27 cellular contexts compared by ENCODE assay signal in genomic region chr1:25623007-25623406, GRCh38. TPM values are rescaled to one million over a fixed set of nuclear protein-coding genes. Genes with fewer than 3 reads are reported as not detected.
DNase-seq lines count a peak whose midpoint lies in the region; ATAC-seq and TF ChIP-seq lines count a peak whose summit lies in the region.
"Had no signal": no experiment of that assay in that cellular context is flagged by ENCODE, and none has a peak within 500 bp of the region (broad histone marks: within the 10 kb centered on the region; RNA-seq: fewer than 3 reads in every experiment).

No MANE protein-coding gene starts in this region.

- no peaks in the 10 kb centered on the region for H3K9me3 ChIP-seq in CD4-positive, CD25-positive, alpha-beta regulatory T cell (ENCODE audit: control insufficient read depth in 2 of 2, low read length in 2 of 2)
- H3K9me3 ChIP-seq in HEK293 (ENCODE audit: control insufficient read depth, insufficient read depth, low read depth, low read length) (no peaks in the 10 kb centered on the region), neural progenitor cell (ENCODE audit: low read depth) (no peaks in the 10 kb centered on the region)
- H3K9me3 ChIP-seq: A549, prostate gland, right lobe of liver, tibial nerve had no signal

- no peak overlapping the region for H3K4me2 ChIP-seq in neural progenitor cell
- H3K4me2 ChIP-seq: A549 had no signal

- H3K4me1 ChIP-seq in CD4-positive, CD25-positive, alpha-beta regulatory T cell (ENCODE audit: control insufficient read depth, insufficient read depth, low read length, poor library complexity, severe bottlenecking) = peaks cover 56% of the 10 kb centered on the region
- H3K4me1 ChIP-seq in HEK293 (ENCODE audit: control insufficient read depth, insufficient read depth, low read length) (no peaks in the 10 kb centered on the region), neural progenitor cell (peaks cover 17% of the 10 kb centered on the region)
- H3K4me1 ChIP-seq: A549 had no signal

- H3K27me3 Mint-ChIP-seq in activated CD4-positive, alpha-beta T cell treated with anti-CD3 and anti-CD28 coated beads, Interleukin-2, amount 10 ng/mL, durations not matched to agents 7 days and 5 days = peaks cover 14% of the 10 kb centered on the region
- H3K27me3 Mint-ChIP-seq in CD4-positive, CD25-positive, alpha-beta regulatory T cell = peaks cover 33% of the 10 kb centered on the region
- H3K27me3 Mint-ChIP-seq in brain = peaks cover 2% of the 10 kb centered on the region
- H3K27me3 Mint-ChIP-seq in neural progenitor cell (ENCODE audit: insufficient read depth, low read depth) = peaks cover 14% of the 10 kb centered on the region

- POLR2A ChIA-PET in activated CD4-positive, alpha-beta T cell treated with anti-CD3 and anti-CD28 coated beads, Interleukin-2, amount 10 ng/mL, durations not matched to agents 7 days and 5 days (lab: Charles Lee) = no interaction called here
- POLR2A ChIA-PET in HEK293 (lab: Yijun Ruan, JAX) = no interaction called here

- no peaks in the 10 kb centered on the region for H3K79me2 ChIP-seq in neural progenitor cell (ENCODE audit: low read depth)

- peaks cover 20% of the 10 kb centered on the region for H3F3A ChIP-seq in neural progenitor cell (ENCODE audit: low read depth)

- H2AFZ ChIP-seq in neural progenitor cell (replicated peaks) = no peak overlapping the region

- H3K36me3 Mint-ChIP-seq in activated CD4-positive, alpha-beta T cell treated with anti-CD3 and anti-CD28 coated beads, Interleukin-2, amount 10 ng/mL, durations not matched to agents 7 days and 5 days (ENCODE audit: low read depth) = peaks cover 68% of the 10 kb centered on the region
- H3K36me3 Mint-ChIP-seq in CD4-positive, CD25-positive, alpha-beta regulatory T cell = peaks cover 4% of the 10 kb centered on the region
- H3K36me3 Mint-ChIP-seq in brain (peaks cover 7% of the 10 kb centered on the region), neural progenitor cell (no peaks in the 10 kb centered on the region)

- H3K4me3 Mint-ChIP-seq in activated CD4-positive, alpha-beta T cell treated with anti-CD3 and anti-CD28 coated beads, Interleukin-2, amount 10 ng/mL, durations not matched to agents 7 days and 5 days = peak overlapping the region; percentile 98
- H3K4me3 Mint-ChIP-seq in CD4-positive, CD25-positive, alpha-beta regulatory T cell = peak overlapping the region in 3 of 4 donors; percentile 19 to 97 (median 47)
- peak overlapping the region in 3 of 5 experiments; percentile 38 to 53 (median 38) for H3K4me3 Mint-ChIP-seq in brain
- no peak overlapping the region for H3K4me3 Mint-ChIP-seq in neural progenitor cell
- H3K4me3 Mint-ChIP-seq: activated T-helper 1 cell treated with anti-CD3 and anti-CD28 coated beads, Interleukin-12 subunit alpha, Interleukin-12 subunit beta, Interleukin-2, Interleukin-4 antibody, amounts not matched to agents 30 ng/mL and 10 ng/mL and 1 ng/mL, durations not matched to agents 14 hours and 24 hours and 36 hours; mesothelial cell of epicardium had no signal

- peaks cover 5% of the 10 kb centered on the region for H3K9me3 Mint-ChIP-seq in activated CD4-positive, alpha-beta T cell treated with anti-CD3 and anti-CD28 coated beads, Interleukin-2, amount 10 ng/mL, durations not matched to agents 7 days and 5 days
- H3K9me3 Mint-ChIP-seq in CD4-positive, CD25-positive, alpha-beta regulatory T cell = peaks cover 0 to 5% (median 0%) of the 10 kb centered on the region in 7 donors
- H3K9me3 Mint-ChIP-seq in brain = peaks cover 0 to 6% (median 3%) of the 10 kb centered on the region in 5 experiments
- peaks cover 3% of the 10 kb centered on the region for H3K9me3 Mint-ChIP-seq in neural progenitor cell

- no peak overlapping the region for H3K4me3 ChIP-seq in CD4-positive, CD25-positive, alpha-beta regulatory T cell (ENCODE audit: low read depth, low read length)
- H3K4me3 ChIP-seq in HEK293 (ENCODE audit: low read depth, low read length) (no peak overlapping the region), neural progenitor cell (no peak overlapping the region)
- H3K4me3 ChIP-seq: A549, heart right ventricle, prostate gland, right lobe of liver, tibial nerve had no signal

- peaks cover 8% of the 10 kb centered on the region for H4K20me1 ChIP-seq in neural progenitor cell (ENCODE audit: low read depth)

- CTCF ChIA-PET in activated CD4-positive, alpha-beta T cell treated with anti-CD3 and anti-CD28 coated beads, Interleukin-2, amount 10 ng/mL, durations not matched to agents 7 days and 5 days (lab: Charles Lee) = interaction anchor here (0.6 to 1.5 kb wide), 9 partner anchors 16 to 1169 kb away, joined by 3 to 5 read pairs (median 3); no protein-coding TSS in a partner anchor
- CTCF ChIA-PET in HEK293 (lab: Yijun Ruan, JAX) = interaction anchor here (1.3 kb wide), 1 partner anchor 70 kb away, joined by 4 read pairs; no protein-coding TSS in a partner anchor

- peaks cover 9% of the 10 kb centered on the region for H3K27me3 ChIP-seq in CD4-positive, CD25-positive, alpha-beta regulatory T cell (ENCODE audit: control insufficient read depth, insufficient read depth, low read length)
- H3K27me3 ChIP-seq in neural progenitor cell = peaks cover 10% of the 10 kb centered on the region
- H3K27me3 ChIP-seq: heart right ventricle, right lobe of liver, tibial nerve had no signal

- no peak for TF ChIP-seq CTCF in HEK293 (tag by site-specific recombination; IDR thresholded peaks at IDR 0.05)
- TF ChIP-seq CTCF in brain (conservative IDR thresholded peaks at IDR 0.05) = no peak
- no peak for TF ChIP-seq CTCF in neural progenitor cell (IDR thresholded peaks at IDR 0.05)

- peak overlapping the region; percentile 67 for H3K27ac Mint-ChIP-seq in activated CD4-positive, alpha-beta T cell treated with anti-CD3 and anti-CD28 coated beads, Interleukin-2, amount 10 ng/mL, durations not matched to agents 7 days and 5 days
- peak overlapping the region; percentile 31 to 93 (median 89) for H3K27ac Mint-ChIP-seq in CD4-positive, CD25-positive, alpha-beta regulatory T cell
- H3K27ac Mint-ChIP-seq in brain (peak overlapping the region in 3 of 5 experiments; percentile 19 to 36 (median 29)), neural progenitor cell (no peak overlapping the region)
- H3K27ac Mint-ChIP-seq: activated T-helper 1 cell treated with anti-CD3 and anti-CD28 coated beads, Interleukin-12 subunit alpha, Interleukin-12 subunit beta, Interleukin-2, Interleukin-4 antibody, amounts not matched to agents 30 ng/mL and 10 ng/mL and 1 ng/mL, durations not matched to agents 14 hours and 24 hours and 36 hours; mesothelial cell of epicardium had no signal

- H3K9ac ChIP-seq in neural progenitor cell = no peak overlapping the region

- H3K36me3 ChIP-seq in CD4-positive, CD25-positive, alpha-beta regulatory T cell (ENCODE audit: control insufficient read depth, insufficient read depth, low read length) = no peaks in the 10 kb centered on the region
- H3K36me3 ChIP-seq in HEK293 (ENCODE audit: control insufficient read depth in 2 of 2, insufficient read depth in 1 of 2, low read length in 2 of 2) (no peaks in the 10 kb centered on the region), neural progenitor cell (no peaks in the 10 kb centered on the region)
- H3K36me3 ChIP-seq: prostate gland, right lobe of liver had no signal

- H3K4me1 Mint-ChIP-seq in activated CD4-positive, alpha-beta T cell treated with anti-CD3 and anti-CD28 coated beads, Interleukin-2, amount 10 ng/mL, durations not matched to agents 7 days and 5 days = peaks cover 81% of the 10 kb centered on the region
- H3K4me1 Mint-ChIP-seq in CD4-positive, CD25-positive, alpha-beta regulatory T cell = peaks cover 34 to 90% (median 59%) of the 10 kb centered on the region in 4 donors
- H3K4me1 Mint-ChIP-seq in brain (peaks cover 58% of the 10 kb centered on the region), neural progenitor cell (peaks cover 26% of the 10 kb centered on the region)

- ATAC-seq in CD4-positive, CD25-positive, alpha-beta regulatory T cell (ENCODE audit: low read depth in 2 of 2) = no peak
- ATAC-seq in GM18502 (IDR thresholded peaks at IDR 0.05; ENCODE audit: poor library complexity, unreplicated experiment) = no peak
- ATAC-seq: A549, heart right ventricle, right lobe of liver had no signal

- no peak overlapping the region for H3K27ac ChIP-seq in CD4-positive, CD25-positive, alpha-beta regulatory T cell (ENCODE audit: insufficient read depth, low read length, poor library complexity, severe bottlenecking)
- H3K27ac ChIP-seq in HEK293 (ENCODE audit: extremely low read depth, low read depth, low read length) (no peak overlapping the region), neural progenitor cell (no peak overlapping the region)
- H3K27ac ChIP-seq: A549, heart right ventricle, prostate gland, right lobe of liver, tibial nerve had no signal

- DNase-seq in activated CD4-positive, alpha-beta T cell treated with anti-CD3 and anti-CD28 coated beads, Interleukin-2, amount 10 ng/mL, durations not matched to agents 7 days and 5 days = no peak
- no peak for DNase-seq in activated CD4-positive, alpha-beta T cell treated with anti-CD3 and anti-CD28 coated beads, Interleukin-2, amount 50 U/mL, for 4 hours
- DNase-seq in CD4-positive, CD25-positive, alpha-beta regulatory T cell = no peak
- DNase-seq in neural progenitor cell (ENCODE audit: low spot score) = no peak
- DNase-seq in OCI-M1 (lab: John Stamatoyannopoulos, UW) = no peak
- DNase-seq: activated CD4-positive, CD25-positive, alpha-beta regulatory T cell treated with anti-CD3 and anti-CD28 coated beads, Interleukin-2, amount 50 U/mL, for 72 hours; central memory CD4-positive, alpha-beta T cell; DMS 273 treated with DMSO at 0.1 percent for 48 hours; heart right ventricle; KBM-7; NCI-H1092 treated with DMSO at 0.1 percent for 48 hours; NCI-H187 treated with DMSO at 0.1 percent for 48 hours; NCI-H2171 treated with DMSO at 0.1 percent for 48 hours; NCI-H510A treated with DMSO at 0.1 percent for 48 hours; right lobe of liver; stimulated activated CD4-positive, alpha-beta T cell treated with anti-CD3 and anti-CD28 coated beads, Interleukin-12 subunit alpha, Interleukin-12 subunit beta, amount 100 ng/mL, for 4 hours; stimulated activated CD4-positive, alpha-beta T cell treated with anti-CD3 and anti-CD28 coated beads, Interleukin-2, amount 100 ng/mL, for 48 hours had no signal

TF ChIP-seq in HEK293, 187 proteins besides CTCF, POLR2A, EP300 and RAD21 (continues in another document):
- TF ChIP-seq ZNF140 (tag by site-specific recombination; IDR thresholded peaks at IDR 0.05) (no peak), KLF7 (tag by site-specific recombination; IDR thresholded peaks at IDR 0.05; ENCODE audit: borderline replicate concordance) (no peak), EGR2 (tag by site-specific recombination; IDR thresholded peaks at IDR 0.05; ENCODE audit: low read depth) (peak; percentile 37; the same call in 1 of the 2 replicates)

RNA-seq across cellular contexts. Expression of gene MAN1C1, which starts 6.4 kb away (rescaled TPM):
- 10 to 100 TPM; 28.9 to 31.1 TPM for total RNA-seq in activated CD4-positive, alpha-beta T cell treated with anti-CD3 and anti-CD28 coated beads, Interleukin-2, amount 10 ng/mL, durations not matched to agents 7 days and 5 days
- 15.1 TPM for total RNA-seq in CD4-positive, CD25-positive, alpha-beta regulatory T cell
- polyA plus RNA-seq in CD4-positive, CD25-positive, alpha-beta regulatory T cell = 1 to 10 TPM; 3.1 to 3.5 (median 3.3) TPM
- polyA plus RNA-seq in brain (ENCODE audit: insufficient read depth, low read depth, low replicate concordance) = 56.4 TPM
- 5.3 and 6.8 TPM in 2 replicates for total RNA-seq in neural progenitor cell (ENCODE audit: low replicate concordance)
- total RNA-seq: HT1080, MCF 10A had no signal
